ENCODE assay signal across 8 cellular contexts in the genomic region with DNA sequence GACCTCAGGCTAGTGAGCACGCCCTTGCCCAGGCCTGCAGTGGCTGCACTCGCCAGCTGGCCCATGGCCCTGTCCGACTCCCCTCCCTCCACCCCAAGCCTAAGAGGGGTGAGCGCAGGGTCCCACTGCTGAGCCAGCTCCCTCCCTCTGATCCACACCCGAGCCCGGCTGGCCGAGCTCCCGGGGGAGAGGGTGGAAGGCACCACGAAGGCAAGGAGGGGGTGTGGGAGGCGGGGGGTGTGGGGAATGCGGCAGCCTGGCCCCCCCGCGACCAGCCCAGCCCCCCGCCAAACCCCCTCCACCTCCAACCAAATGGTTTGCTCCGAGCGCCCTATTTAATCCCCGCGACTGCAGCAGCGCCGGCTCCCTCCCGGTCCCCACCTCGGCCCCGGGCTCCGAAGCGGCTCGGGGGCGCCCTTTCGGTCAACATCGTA. TPM values are rescaled to one million over a fixed set of nuclear protein-coding genes. Genes with fewer than 3 reads are reported as not detected.
DNase-seq lines count a peak whose midpoint lies in the region; ATAC-seq and TF ChIP-seq lines count a peak whose summit lies in the region.

A gene with protein sequence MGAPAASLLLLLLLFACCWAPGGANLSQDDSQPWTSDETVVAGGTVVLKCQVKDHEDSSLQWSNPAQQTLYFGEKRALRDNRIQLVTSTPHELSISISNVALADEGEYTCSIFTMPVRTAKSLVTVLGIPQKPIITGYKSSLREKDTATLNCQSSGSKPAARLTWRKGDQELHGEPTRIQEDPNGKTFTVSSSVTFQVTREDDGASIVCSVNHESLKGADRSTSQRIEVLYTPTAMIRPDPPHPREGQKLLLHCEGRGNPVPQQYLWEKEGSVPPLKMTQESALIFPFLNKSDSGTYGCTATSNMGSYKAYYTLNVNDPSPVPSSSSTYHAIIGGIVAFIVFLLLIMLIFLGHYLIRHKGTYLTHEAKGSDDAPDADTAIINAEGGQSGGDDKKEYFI (plus strand): TSS at position 362 of the 434 bp plus-strand sequence. CDS start 151 bp downstream, outside the sequence.

- TF ChIP-seq CTCF in epithelial cell of proximal tubule (conservative IDR thresholded peaks at IDR 0.05; ENCODE audit: low read depth, low read length) (no peak), nephron progenitor cell (IDR thresholded peaks at IDR 0.05) (no peak)

- H3K27me3 Mint-ChIP-seq in activated naive CD8-positive, alpha-beta T cell = peaks cover 37% of the 10 kb centered on the region
- H3K27me3 Mint-ChIP-seq in activated naive CD8-positive, alpha-beta T cell treated with anti-CD3 and anti-CD28 coated beads for 36 hours = peaks cover 70% of the 10 kb centered on the region
- H3K27me3 Mint-ChIP-seq in nephron progenitor cell (ENCODE audit: low read depth, poor library complexity) = peaks cover 78% of the 10 kb centered on the region

- H3K9me3 Mint-ChIP-seq in activated naive CD8-positive, alpha-beta T cell (ENCODE audit: low read depth) = no peaks in the 10 kb centered on the region
- no peaks in the 10 kb centered on the region for H3K9me3 Mint-ChIP-seq in activated naive CD8-positive, alpha-beta T cell treated with anti-CD3 and anti-CD28 coated beads for 36 hours
- no peaks in the 10 kb centered on the region for H3K9me3 Mint-ChIP-seq in nephron progenitor cell

- 2 to 5% methylated on average over 21 to 29 of the region's 29 CpGs for WGBS in aorta, 2 donors

- H3K27me3 ChIP-seq in aorta (ENCODE audit: control insufficient read depth in 1 of 2, insufficient read depth in 2 of 2, low read length in 1 of 2) (peaks cover 0 to 6% of the 10 kb centered on the region in 2 donors), SJCRH30 (no peaks in the 10 kb centered on the region)

- peak within 1 kb of the TSS; percentile 11 for H3K4me3 Mint-ChIP-seq in activated naive CD8-positive, alpha-beta T cell
- no peak within 1 kb of the TSS for H3K4me3 Mint-ChIP-seq in activated naive CD8-positive, alpha-beta T cell treated with anti-CD3 and anti-CD28 coated beads for 36 hours
- peak within 1 kb of the TSS; percentile 86 for H3K4me3 Mint-ChIP-seq in nephron progenitor cell

- ATAC-seq in aorta (ENCODE audit: low FRiP score) (peak; percentile 65), GM18909 (IDR thresholded peaks at IDR 0.05; ENCODE audit: poor library complexity, unreplicated experiment) (no peak)

- H3K36me3 Mint-ChIP-seq in activated naive CD8-positive, alpha-beta T cell = no peaks in the 10 kb centered on the region
- no peaks in the 10 kb centered on the region for H3K36me3 Mint-ChIP-seq in activated naive CD8-positive, alpha-beta T cell treated with anti-CD3 and anti-CD28 coated beads for 36 hours
- H3K36me3 Mint-ChIP-seq in nephron progenitor cell (ENCODE audit: low read depth) = no peaks in the 10 kb centered on the region

- H3K27ac Mint-ChIP-seq in activated naive CD8-positive, alpha-beta T cell = no peak within 1 kb of the TSS
- no peak within 1 kb of the TSS for H3K27ac Mint-ChIP-seq in activated naive CD8-positive, alpha-beta T cell treated with anti-CD3 and anti-CD28 coated beads for 36 hours
- H3K27ac Mint-ChIP-seq in nephron progenitor cell = no peak within 1 kb of the TSS

- H3K27ac ChIP-seq in aorta (ENCODE audit: low read depth in 1 of 2, low read length in 2 of 2) (no peak within 1 kb of the TSS), SJCRH30 (no peak within 1 kb of the TSS)

- H3K36me3 ChIP-seq in aorta (ENCODE audit: control insufficient read depth in 1 of 2, insufficient read depth in 2 of 2, low read length in 1 of 2) = no peaks in the 10 kb centered on the region
- no peaks in the 10 kb centered on the region for H3K36me3 ChIP-seq in SJCRH30

- H3K4me1 ChIP-seq in aorta (ENCODE audit: control insufficient read depth in 1 of 2, insufficient read depth in 2 of 2, low read length in 2 of 2) (no peaks in the 10 kb centered on the region), SJCRH30 (no peaks in the 10 kb centered on the region)

- peaks cover 7% of the 10 kb centered on the region for H3K4me1 Mint-ChIP-seq in activated naive CD8-positive, alpha-beta T cell (ENCODE audit: low read depth)
- H3K4me1 Mint-ChIP-seq in activated naive CD8-positive, alpha-beta T cell treated with anti-CD3 and anti-CD28 coated beads for 36 hours = no peaks in the 10 kb centered on the region
- H3K4me1 Mint-ChIP-seq in nephron progenitor cell = peaks cover 24% of the 10 kb centered on the region

- DNase-seq in activated naive CD8-positive, alpha-beta T cell treated with anti-CD3 and anti-CD28 coated beads for 36 hours = no peak
- DNase-seq in epithelial cell of proximal tubule (ENCODE audit: low read depth) = no peak
- DNase-seq in nephron progenitor cell = no peak
- DNase-seq in aorta = no peak
- DNase-seq in SJCRH30 = no peak
- DNase-seq in activated CD8-positive, alpha-beta memory T cell treated with anti-CD3 and anti-CD28 coated beads, Interleukin-2, amount 50 U/mL, for 48 hours = no peak

- H3K9me3 ChIP-seq in aorta (ENCODE audit: control insufficient read depth, low read length) = peaks cover 1% of the 10 kb centered on the region
- H3K9me3 ChIP-seq in SJCRH30 (replicated peaks) = no peaks in the 10 kb centered on the region

- H3K4me3 ChIP-seq in epithelial cell of proximal tubule (ENCODE audit: low read depth, low read length) (peak within 1 kb of the TSS; percentile 26), aorta (ENCODE audit: low read length in 2 of 2) (no peak within 1 kb of the TSS), SJCRH30 (no peak within 1 kb of the TSS)

- intact Hi-C loops in aorta (cut with DNase I) = no loop called here

RNA-seq across cellular contexts. Expression of the gene that starts here (rescaled TPM):
- total RNA-seq in activated naive CD8-positive, alpha-beta T cell treated with anti-CD3 and anti-CD28 coated beads for 36 hours = not detected
- not detected in 2 replicates for total RNA-seq in epithelial cell of proximal tubule
- 10 to 100 TPM; 10.9 to 41.2 TPM for total RNA-seq in aorta
- under 1 TPM in 1 of 2 donors, not detected in 1; 0.75 TPM for polyA plus RNA-seq in aorta
- total RNA-seq in SJCRH30 (2014; rRNA removed; shearing (Covaris generic)) = not detected in 2 replicates

Comparison
In these comparisons a context has a peak if more than half of its experiments do, and no peak if none do; other contexts are left out.
1. RNA of the gene that starts here (total RNA-seq): 10.9 to 41.2 TPM in aorta; not detected in SJCRH30, not detected in activated naive CD8-positive, alpha-beta T cell treated with anti-CD3 and anti-CD28 coated beads for 36 hours and not detected in epithelial cell of proximal tubule; every median in the first group is over 10 times any median in the second.